In the genomic region with DNA sequence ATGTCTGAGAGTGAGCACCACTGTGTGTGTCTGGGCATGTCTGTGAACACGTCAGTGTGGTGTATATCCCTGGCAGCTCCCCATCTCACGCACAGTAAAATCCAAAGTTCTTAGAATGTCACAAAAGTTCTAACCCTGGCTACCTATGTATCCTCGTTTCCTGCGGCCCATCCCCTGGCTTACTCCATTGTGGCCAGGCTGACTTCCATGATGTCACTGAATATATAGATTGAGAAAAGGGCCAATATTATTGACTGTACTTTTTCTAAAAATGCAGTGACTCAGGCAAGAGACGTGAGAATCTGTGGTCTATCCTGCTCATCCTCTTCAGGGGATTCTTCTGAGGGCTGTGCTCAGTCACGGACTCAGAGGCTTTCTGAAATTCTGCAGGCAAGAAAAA, we compare ENCODE assay signal across 17 cellular contexts. TPM values are rescaled to one million over a fixed set of nuclear protein-coding genes. Genes with fewer than 3 reads are reported as not detected.
DNase-seq lines count a peak whose midpoint lies in the region; FAIRE-seq and TF ChIP-seq lines count a peak whose summit lies in the region.
"Had no signal": no experiment of that assay in that cellular context is flagged by ENCODE, and none has a peak within 500 bp of the region (broad histone marks: within the 10 kb centered on the region; RNA-seq: fewer than 3 reads in every experiment).

No MANE protein-coding gene starts in this region.

- H4K20me1 ChIP-seq in KMS-11 (ENCODE audit: insufficient read depth) (no peaks in the 10 kb centered on the region), neural progenitor cell (ENCODE audit: low read depth) (peaks cover 28% of the 10 kb centered on the region)

- no peak overlapping the region for H3K27ac Mint-ChIP-seq in neural progenitor cell

- H3K4me3 Mint-ChIP-seq in neural progenitor cell, result peak overlapping the region; percentile 99

- H3K36me3 Mint-ChIP-seq in neural progenitor cell, result peaks cover 4% of the 10 kb centered on the region

- H3K9me3 ChIP-seq in neural progenitor cell (ENCODE audit: low read depth), result no peaks in the 10 kb centered on the region
- H3K9me3 ChIP-seq: sigmoid colon, tibial nerve had no signal

- H2AFZ ChIP-seq in KMS-11 (ENCODE audit: low read depth) (peak overlapping the region; percentile 91; the same call in 1 of the 2 replicates), neural progenitor cell (replicated peaks) (no peak overlapping the region)

- H3K27me3 ChIP-seq in KMS-11 (ENCODE audit: insufficient read depth, low read depth) (no peaks in the 10 kb centered on the region), bronchial epithelial cell (ENCODE audit: control insufficient read depth, insufficient read depth, low read length) (no peaks in the 10 kb centered on the region), neural progenitor cell (no peaks in the 10 kb centered on the region)
- H3K27me3 ChIP-seq: sigmoid colon, tibial nerve had no signal

- no peaks in the 10 kb centered on the region for H3K27me3 Mint-ChIP-seq in neural progenitor cell (ENCODE audit: insufficient read depth, low read depth)

- no peak overlapping the region for H3K4me2 ChIP-seq in KMS-11
- H3K4me2 ChIP-seq in neural progenitor cell, result no peak overlapping the region

- H3K4me1 Mint-ChIP-seq in neural progenitor cell, result peaks cover 13% of the 10 kb centered on the region

- peak; percentile 23 for DNase-seq in activated CD4-positive, alpha-beta T cell treated with anti-CD3 and anti-CD28 coated beads for 48 hours
- no peak for DNase-seq in activated CD4-positive, alpha-beta T cell treated with anti-CD3 and anti-CD28 coated beads for 4 hours
- DNase-seq in bronchial epithelial cell (ENCODE audit: low read depth) (peak; percentile 91), neural progenitor cell (ENCODE audit: low spot score) (no peak), HUDEP-2 (lab: John Stamatoyannopoulos, UW; ENCODE audit: unreplicated experiment in 76 of 76) (no peak), A172 (ENCODE audit: low spot score) (no peak), NCI-H2227 (lab: John Stamatoyannopoulos, UW; ENCODE audit: unreplicated experiment) (no peak)
- DNase-seq: activated CD4-positive, CD25-positive, alpha-beta regulatory T cell; DMS79 treated with DMSO at 0.1 percent for 48 hours; foreskin fibroblast; islet precursor cell; NCI-H187; SIG-M5; sigmoid colon had no signal

- H3K36me3 ChIP-seq in KMS-11 (ENCODE audit: insufficient read depth), result no peaks in the 10 kb centered on the region; the same call in 1 of the 2 replicates
- peaks cover 4% of the 10 kb centered on the region for H3K36me3 ChIP-seq in bronchial epithelial cell (ENCODE audit: control insufficient read depth, insufficient read depth, low read length)
- H3K36me3 ChIP-seq in neural progenitor cell, result no peaks in the 10 kb centered on the region

- FAIRE-seq in bronchial epithelial cell (lab: Jason Lieb, UNC), result no peak

- no peak overlapping the region for H3K9ac ChIP-seq in KMS-11
- H3K9ac ChIP-seq in neural progenitor cell, result no peak overlapping the region

- no peak overlapping the region for H3K4me3 ChIP-seq in KMS-11 (IDR thresholded peaks at IDR 0.05; ENCODE audit: insufficient read depth, low read depth, low read length)
- no peak overlapping the region for H3K4me3 ChIP-seq in bronchial epithelial cell (ENCODE audit: low read depth, low read length)
- no peak overlapping the region for H3K4me3 ChIP-seq in neural progenitor cell

- H3K27ac ChIP-seq in KMS-11 (no peak overlapping the region), neural progenitor cell (no peak overlapping the region)

- peaks cover 4% of the 10 kb centered on the region for H3F3A ChIP-seq in neural progenitor cell (ENCODE audit: low read depth)

- H3K4me1 ChIP-seq in KMS-11 (ENCODE audit: low read depth, poor library complexity, severe bottlenecking), result peaks cover 7% of the 10 kb centered on the region
- H3K4me1 ChIP-seq in neural progenitor cell, result peaks cover 7% of the 10 kb centered on the region

- TF ChIP-seq CTCF in KMS-11 (conservative IDR thresholded peaks at IDR 0.05; ENCODE audit: low read depth, low read length), result no peak
- no peak for TF ChIP-seq CTCF in bronchial epithelial cell (IDR thresholded peaks at IDR 0.05; ENCODE audit: insufficient read depth, low read length, severe bottlenecking)
- no peak for TF ChIP-seq CTCF in neural progenitor cell (IDR thresholded peaks at IDR 0.05)

- H3K9me3 Mint-ChIP-seq in neural progenitor cell, result no peaks in the 10 kb centered on the region
- H3K9me3 Mint-ChIP-seq: dendritic cell treated with granulocyte-macrophage colony-stimulating factor and Interleukin-4, amounts not matched to agents 40 ng/mL and 50 ng/mL, for 4 days had no signal

- H3K79me2 ChIP-seq in KMS-11 (ENCODE audit: insufficient read depth, low read depth) (peaks cover 32% of the 10 kb centered on the region), neural progenitor cell (ENCODE audit: low read depth) (peaks cover 41% of the 10 kb centered on the region)

RNA-seq across cellular contexts. Expression of gene METTL22, which starts 1.0 kb away (rescaled TPM):
- total RNA-seq in bronchial epithelial cell, result 14.5 and 21.0 TPM in 2 replicates
- total RNA-seq in neural progenitor cell (ENCODE audit: low replicate concordance), result 41.1 and 54.8 TPM in 2 replicates
- total RNA-seq in A172 (2014; rRNA removed; shearing (Covaris generic)), result 28.1 and 32.5 TPM in 2 replicates

RNA-seq across cellular contexts. Expression of gene TMEM114, which starts 30.2 kb away (rescaled TPM):
- total RNA-seq in bronchial epithelial cell (not detected in 2 replicates), neural progenitor cell (ENCODE audit: low replicate concordance) (1.3 TPM in 1 of 2 replicates, not detected in the other)
- not detected in 2 replicates for total RNA-seq in A172 (2014; rRNA removed; shearing (Covaris generic))
- total RNA-seq: sigmoid colon, tibial nerve had no signal

RNA-seq across cellular contexts. Expression of gene ABAT, which starts 53.9 kb away (rescaled TPM):
- total RNA-seq in bronchial epithelial cell (1.4 and 2.6 TPM in 2 replicates), neural progenitor cell (ENCODE audit: low replicate concordance) (7.3 and 7.9 TPM in 2 replicates)
- 0.05 and 0.36 TPM in 2 replicates for total RNA-seq in A172 (2014; rRNA removed; shearing (Covaris generic))

Comparison
In these comparisons a context has a peak if more than half of its experiments do, and no peak if none do; other contexts are left out.
1. DNase-seq: peak in activated CD4-positive, alpha-beta T cell treated with anti-CD3 and anti-CD28 coated beads for 48 hours (single experiment) and bronchial epithelial cell (single experiment); none in activated CD4-positive, alpha-beta T cell treated with anti-CD3 and anti-CD28 coated beads for 4 hours (0 of 2), neural progenitor cell (single experiment), HUDEP-2 (0 of 76), A172 (single experiment) and NCI-H2227 (single experiment).